13 cellular contexts compared by ENCODE assay signal in genomic region chr1:2644591-2645101, GRCh38. TPM values are rescaled to one million over a fixed set of nuclear protein-coding genes. Genes with fewer than 3 reads are reported as not detected.
"Had no signal": no experiment of that assay in that cellular context is flagged by ENCODE, and none has a peak within 500 bp of the region (broad histone marks: within the 10 kb centered on the region; RNA-seq: fewer than 3 reads in every experiment).

No MANE protein-coding gene starts in this region.

- ATAC-seq: activated CD4-positive, CD25-positive, alpha-beta regulatory T cell treated with anti-CD3 and anti-CD28 coated beads, Interleukin-2, amount 50 U/mL, for 24 hours; psoas muscle; stimulated activated naive CD8-positive, alpha-beta T cell treated with anti-CD3 and anti-CD28 coated beads, Interleukin-15, Interleukin-2, amounts not matched to agents 100 U/mL and 50 U/mL, for 24 hours had no signal

- H3K36me3 Mint-ChIP-seq: activated naive CD4-positive, alpha-beta T cell treated with anti-CD3 and anti-CD28 coated beads, Interleukin-2, amount 50 U/mL, for 24 hours had no signal

- H3K4me3 Mint-ChIP-seq: activated naive CD4-positive, alpha-beta T cell treated with anti-CD3 and anti-CD28 coated beads, Interleukin-2, amount 50 U/mL, for 24 hours had no signal

- H3K27ac ChIP-seq: brain microvascular endothelial cell, esophagus muscularis mucosa, psoas muscle, thoracic aorta had no signal

- H3K4me1 ChIP-seq: psoas muscle had no signal

- H3K27me3 Mint-ChIP-seq: activated naive CD4-positive, alpha-beta T cell treated with anti-CD3 and anti-CD28 coated beads, Interleukin-2, amount 50 U/mL, for 24 hours had no signal

- H3K4me3 ChIP-seq: esophagus muscularis mucosa, lung, psoas muscle, thoracic aorta had no signal

- H3K36me3 ChIP-seq: brain microvascular endothelial cell, esophagus muscularis mucosa, thoracic aorta had no signal

- H3K27me3 ChIP-seq: brain microvascular endothelial cell, esophagus muscularis mucosa had no signal

- DNase-seq: amygdala; brain microvascular endothelial cell; cerebellar nuclear complex; naive B cell; stimulated activated CD4-positive, alpha-beta T cell treated with anti-CD3 and anti-CD28 coated beads, Interleukin-2, amount 100 ng/mL, for 48 hours; stimulated activated naive CD8-positive, alpha-beta T cell treated with anti-CD3 and anti-CD28 coated beads, Interleukin-15, Interleukin-2, amounts not matched to agents 100 U/mL and 50 U/mL, for 24 hours; T-helper 2 cell had no signal

RNA-seq across cellular contexts. Expression of gene MMEL1, which starts 11.8 kb away (rescaled TPM):
- total RNA-seq: thoracic aorta had no signal
